11 cellular contexts compared by ENCODE assay signal in the genomic region with DNA sequence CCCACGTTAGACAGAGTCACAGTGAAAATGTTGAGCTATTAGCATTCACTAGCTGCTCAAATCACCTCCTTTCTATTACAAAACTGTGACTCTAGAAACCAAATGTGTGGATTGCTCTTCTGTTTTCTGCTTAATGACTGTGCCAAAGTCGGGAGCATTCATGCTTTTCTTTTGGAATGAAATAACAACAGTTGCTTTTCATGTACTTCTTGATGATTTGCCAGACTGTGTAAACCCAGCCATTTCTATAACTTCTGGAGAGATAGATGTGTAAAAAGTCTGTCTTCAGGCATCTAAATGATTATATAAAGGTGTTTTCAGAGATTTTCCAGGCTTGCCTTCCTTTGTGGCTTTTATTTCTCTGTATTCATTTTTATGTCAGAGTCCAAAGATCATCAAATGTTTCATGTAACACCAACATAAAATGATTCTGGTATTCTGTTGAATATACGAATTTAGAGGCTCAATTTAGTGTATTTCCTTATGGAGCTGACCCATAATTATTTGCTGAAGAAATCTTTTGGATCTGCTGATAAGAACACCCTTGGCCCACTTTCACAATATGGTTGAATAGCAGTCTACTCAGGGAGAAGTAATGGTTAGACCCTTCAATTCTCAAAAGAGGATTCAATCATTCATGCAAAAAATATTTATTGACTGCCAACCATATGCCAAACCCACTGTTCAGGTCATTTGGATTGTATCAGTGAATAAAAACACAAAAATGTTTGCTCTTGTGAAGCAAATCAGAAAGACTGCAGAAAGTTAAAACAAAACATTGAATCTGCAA.
"Had no signal": no experiment of that assay in that cellular context is flagged by ENCODE, and none has a peak within 500 bp of the region (broad histone marks: within the 10 kb centered on the region; RNA-seq: fewer than 3 reads in every experiment).

No MANE protein-coding gene starts in this region.

- H3K9me3 ChIP-seq: gastroesophageal sphincter, neutrophil, thyroid gland had no signal

- ATAC-seq: gastroesophageal sphincter; mucosa of descending colon; naive thymus-derived CD4-positive, alpha-beta T cell; stimulated activated memory B cell treated with anti-CD40 and anti-IgM and Interleukin-4, amounts not matched to agents 10 μg/mL and 1 μg/mL and 100 μg/mL, for 72 hours had no signal

- DNase-seq: activated naive CD4-positive, alpha-beta T cell; islet precursor cell; mucosa of descending colon; naive thymus-derived CD4-positive, alpha-beta T cell; posterior cingulate gyrus; stimulated activated CD4-positive, alpha-beta T cell treated with anti-CD3 and anti-CD28 coated beads, Interleukin-2, amount 100 ng/mL, for 48 hours; thyroid gland had no signal

- H3K4me3 ChIP-seq: gastroesophageal sphincter, mucosa of descending colon, right atrium auricular region, thyroid gland had no signal

- H3K4me1 ChIP-seq: gastroesophageal sphincter, right atrium auricular region, thyroid gland had no signal

- H3K36me3 ChIP-seq: gastroesophageal sphincter, neutrophil, right atrium auricular region, thyroid gland had no signal

- H3K27ac ChIP-seq: gastroesophageal sphincter, neutrophil, right atrium auricular region, thyroid gland had no signal

- H3K27me3 ChIP-seq: gastroesophageal sphincter, neutrophil, right atrium auricular region, thyroid gland had no signal
